ENCODE assay signal across 16 cellular contexts in the genomic region with DNA sequence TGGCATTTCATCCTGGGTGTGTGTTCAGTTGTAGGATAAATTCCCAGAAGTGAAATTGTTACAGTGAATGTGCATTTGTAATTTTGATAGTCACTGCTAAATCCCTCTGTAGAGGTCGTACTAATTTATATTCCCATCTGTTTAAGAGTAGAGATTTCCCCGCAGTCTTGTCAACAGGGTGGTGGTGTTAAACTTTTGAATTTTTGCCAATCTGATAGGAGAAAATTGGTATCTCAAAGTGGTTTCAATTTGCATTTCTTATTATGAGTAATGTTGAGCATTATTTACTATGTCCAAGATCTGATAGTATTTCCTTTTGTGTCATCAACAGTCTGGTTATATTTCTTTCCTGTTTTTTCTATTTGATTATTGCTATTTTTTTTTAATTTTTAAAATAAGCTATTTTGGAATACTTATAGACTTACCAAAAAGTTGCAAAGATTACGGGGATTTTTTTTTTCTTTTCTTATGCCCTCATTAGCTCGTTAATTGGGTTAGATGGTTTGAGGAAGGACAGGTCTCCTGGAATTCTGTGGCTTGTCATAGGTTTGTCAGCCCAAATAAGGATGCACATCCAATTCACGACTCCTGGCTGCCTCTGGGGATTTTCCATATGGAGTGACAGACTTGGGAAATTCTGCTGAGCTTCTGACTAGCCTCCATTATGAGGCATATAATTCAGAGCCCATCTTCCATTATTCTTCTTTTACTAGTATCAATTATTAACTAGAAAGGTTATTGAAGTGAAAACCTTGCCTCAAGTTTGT.
"Had no signal": no experiment of that assay in that cellular context is flagged by ENCODE, and none has a peak within 500 bp of the region (broad histone marks: within the 10 kb centered on the region; RNA-seq: fewer than 3 reads in every experiment).

No MANE protein-coding gene starts in this region.

- H3K4me3 ChIP-seq: lower lobe of right lung, tibial artery had no signal

- H3K9me3 ChIP-seq: lower lobe of right lung, tibial artery had no signal

- H2AFZ ChIP-seq: parathyroid adenoma had no signal

- H3K9ac ChIP-seq: parathyroid adenoma had no signal

- H3K79me2 ChIP-seq: parathyroid adenoma had no signal

- H3K36me3 ChIP-seq: lower lobe of right lung, tibial artery had no signal

- ATAC-seq: activated naive CD4-positive, alpha-beta T cell treated with anti-CD3 and anti-CD28 coated beads, Interleukin-2, amount 50 U/mL, for 72 hours; activated T-helper 17 cell treated with anti-CD3 and anti-CD28 coated beads, Interleukin-2, amount 50 U/mL, for 72 hours; right cardiac atrium; WTC11 had no signal

- H3K27me3 ChIP-seq: tibial artery had no signal

- H3K4me1 ChIP-seq: parathyroid adenoma, tibial artery had no signal

- DNase-seq: activated CD8-positive, alpha-beta memory T cell treated with anti-CD3 and anti-CD28 coated beads for 24 hours; activated CD8-positive, alpha-beta memory T cell treated with anti-CD3 and anti-CD28 coated beads, Interleukin-2, amount 50 U/mL, for 4 hours; activated T-cell treated with anti-CD3 and anti-CD28 coated beads, Interleukin-2, amount 50 U/mL, for 24 hours; aorta; lower lobe of right lung; naive B cell; nucleus accumbens; right cardiac atrium; stimulated activated CD4-positive, alpha-beta T cell treated with anti-CD3 and anti-CD28 coated beads, Interleukin-1b, Interleukin-23, amount 100 ng/mL, for 48 hours; substantia nigra; tibial artery had no signal

- H3K27ac ChIP-seq: epithelial cell of prostate, lower lobe of right lung, parathyroid adenoma, tibial artery had no signal
